14 cellular contexts compared by ENCODE assay signal in the genomic region with DNA sequence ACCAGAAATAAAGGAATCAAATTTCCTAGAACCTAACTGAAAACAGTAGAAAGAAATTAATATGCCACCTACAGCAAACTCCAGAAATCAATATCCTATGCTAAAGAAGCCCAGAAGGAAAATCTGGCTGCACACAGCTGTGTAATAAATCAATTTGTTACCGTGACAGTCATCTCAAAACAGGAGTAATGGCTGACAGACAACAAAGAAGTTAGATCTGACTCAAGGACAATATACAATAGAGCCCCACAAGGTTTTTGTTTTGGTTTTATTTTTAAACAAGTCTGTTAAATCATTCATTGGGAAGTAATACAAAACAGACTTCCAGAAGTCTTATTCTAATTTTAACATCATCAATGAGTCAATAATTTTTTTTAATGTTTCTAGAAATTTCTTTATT.
DNase-seq lines count a peak whose midpoint lies in the region; ATAC-seq and TF ChIP-seq lines count a peak whose summit lies in the region.
"Had no signal": no experiment of that assay in that cellular context is flagged by ENCODE, and none has a peak within 500 bp of the region (broad histone marks: within the 10 kb centered on the region; RNA-seq: fewer than 3 reads in every experiment).

No MANE protein-coding gene starts in this region.

- intact Hi-C loops in gastrocnemius medialis (cut with DNase I; ENCODE audit: low total_unique reads): no loop called here

- H3K27me3 ChIP-seq in gastrocnemius medialis: no peaks in the 10 kb centered on the region
- H3K27me3 ChIP-seq: uterus had no signal

- no peaks in the 10 kb centered on the region for H3K9me3 ChIP-seq in gastrocnemius medialis
- H3K9me3 ChIP-seq: uterus had no signal

- H3K4me3 ChIP-seq in gastrocnemius medialis: no peak overlapping the region
- H3K4me3 ChIP-seq: coronary artery, uterus had no signal

- TF ChIP-seq CTCF in gastrocnemius medialis (IDR thresholded peaks at IDR 0.05 in 4 of 5, conservative IDR thresholded peaks at IDR 0.05 in 1 of 5): no peak

- in situ Hi-C loops in gastrocnemius medialis (cut with MboI; ENCODE audit: low sequenced_read_pairs in 4 of 4): loop anchor here in 1 of 4 donors (10.0 kb wide), 1 partner anchor 46 kb away; no protein-coding TSS in a partner anchor

- H3K27ac ChIP-seq in gastrocnemius medialis: peak overlapping the region in 3 of 4 donors; percentile 24 to 56 (median 46)
- H3K27ac ChIP-seq: coronary artery, uterus had no signal

- H3K4me1 Mint-ChIP-seq in activated T-cell treated with anti-CD3 and anti-CD28 coated beads, Interleukin-2, amount 50 U/mL, for 4 hours (ENCODE audit: low read depth): peaks cover 40% of the 10 kb centered on the region

- H3K36me3 Mint-ChIP-seq in activated T-cell treated with anti-CD3 and anti-CD28 coated beads, Interleukin-2, amount 50 U/mL, for 4 hours (ENCODE audit: insufficient read depth): peaks cover 4% of the 10 kb centered on the region

- no peaks in the 10 kb centered on the region for H3K27me3 Mint-ChIP-seq in activated T-cell treated with anti-CD3 and anti-CD28 coated beads, Interleukin-2, amount 50 U/mL, for 4 hours (ENCODE audit: low read depth)
- H3K27me3 Mint-ChIP-seq: B cell had no signal

- peaks cover 42 to 48% of the 10 kb centered on the region in 2 donors for H3K4me1 ChIP-seq in gastrocnemius medialis

- no peaks in the 10 kb centered on the region for H3K9me3 Mint-ChIP-seq in activated T-cell treated with anti-CD3 and anti-CD28 coated beads, Interleukin-2, amount 50 U/mL, for 4 hours

- TF ChIP-seq POLR2A in gastrocnemius medialis (IDR thresholded peaks at IDR 0.05): no peak

- DNase-seq in activated T-cell treated with anti-CD3 and anti-CD28 coated beads, Interleukin-2, amount 50 U/mL, for 4 hours: no peak
- DNase-seq in activated T-cell treated with anti-CD3 and anti-CD28 coated beads for 4 hours: no peak
- DNase-seq in NCI-H446 (lab: John Stamatoyannopoulos, UW): peak; percentile 16 to 42
- no peak for DNase-seq in gastrocnemius medialis
- no peak for DNase-seq in Kasumi-1 (lab: John Stamatoyannopoulos, UW)
- no peak for DNase-seq in NCI-H187 (lab: John Stamatoyannopoulos, UW)
- DNase-seq: activated gamma-delta T cell, HCEC 1CT, NCI-H1436 treated with DMSO at 0.1 percent for 48 hours, uterus had no signal

- ATAC-seq in activated T-cell treated with anti-CD3 and anti-CD28 coated beads, Interleukin-2, amount 50 U/mL, for 4 hours: peak; percentile 87 to 90
- peak; percentile 71 for ATAC-seq in HG02610 (IDR thresholded peaks at IDR 0.05; ENCODE audit: unreplicated experiment)
- peak in 1 of 2 donors; percentile 41 for ATAC-seq in gastrocnemius medialis
- ATAC-seq in GM21717 (IDR thresholded peaks at IDR 0.05; ENCODE audit: unreplicated experiment): no peak

- no peak overlapping the region for H3K4me3 Mint-ChIP-seq in activated T-cell treated with anti-CD3 and anti-CD28 coated beads, Interleukin-2, amount 50 U/mL, for 4 hours
- H3K4me3 Mint-ChIP-seq: B cell had no signal

- H3K36me3 ChIP-seq in gastrocnemius medialis: no peaks in the 10 kb centered on the region
- H3K36me3 ChIP-seq: uterus had no signal

Comparison
In these comparisons a context has a peak if more than half of its experiments do, and no peak if none do; other contexts are left out.
1. DNase-seq: peak in NCI-H446 (2 of 2); none in activated T-cell treated with anti-CD3 and anti-CD28 coated beads, Interleukin-2, amount 50 U/mL, for 4 hours (single experiment), activated T-cell treated with anti-CD3 and anti-CD28 coated beads for 4 hours (single experiment), gastrocnemius medialis (0 of 2), Kasumi-1 (0 of 2) and NCI-H187 (0 of 2).